In the genomic region with DNA sequence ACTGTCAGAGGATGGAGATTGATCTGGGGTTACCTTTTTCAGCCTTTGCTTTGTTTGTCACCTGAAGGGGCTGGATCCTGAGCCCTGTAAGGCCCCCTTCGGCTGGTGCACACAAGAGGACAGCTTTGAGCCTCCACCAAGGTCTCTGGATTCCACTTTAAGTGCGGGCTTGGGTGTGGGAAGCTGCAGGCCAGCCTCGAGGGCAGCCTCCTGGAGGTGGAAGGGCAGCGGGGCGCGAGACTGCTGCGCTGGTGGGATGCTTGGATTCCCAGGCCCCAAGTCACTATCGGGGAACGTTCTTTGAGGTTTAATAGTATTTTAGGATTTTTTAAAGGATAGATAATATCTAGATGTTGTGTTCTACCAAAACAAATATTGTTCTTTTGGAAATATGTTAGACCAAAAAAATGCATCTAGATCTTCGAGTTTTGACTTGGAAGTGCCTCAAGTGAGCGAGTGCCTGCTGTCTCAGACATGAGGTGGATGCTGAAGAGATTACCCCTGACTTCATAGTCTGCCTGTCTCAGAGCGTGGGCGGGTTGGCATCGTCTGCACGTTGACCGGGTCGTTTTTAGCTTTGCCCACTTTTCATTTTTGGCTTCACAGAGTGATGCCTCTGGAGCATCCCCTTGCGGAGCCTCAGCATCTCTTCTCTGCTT, we compare ENCODE assay signal across 27 cellular contexts.
A peak's percentile ranks its signal among the peaks of the same experiment; 100 is the strongest.
DNase-seq lines count a peak whose midpoint lies in the region; ATAC-seq and TF ChIP-seq lines count a peak whose summit lies in the region.
"Had no signal": no experiment of that assay in that cellular context is flagged by ENCODE, and none has a peak within 500 bp of the region (broad histone marks: within the 10 kb centered on the region; RNA-seq: fewer than 3 reads in every experiment).

No MANE protein-coding gene starts in this region.

- H2BK120ac ChIP-seq in neuronal stem cell (ENCODE audit: low read depth, low read length), result no peak overlapping the region

- H3K27ac Mint-ChIP-seq in WTC11, result no peak overlapping the region
- H3K27ac Mint-ChIP-seq: activated CD4-positive, alpha-beta T cell treated with anti-CD3 and anti-CD28 coated beads for 36 hours; effector memory CD8-positive, alpha-beta T cell; nephron progenitor cell; progenitor cell of endocrine pancreas; stimulated activated effector memory CD8-positive, alpha-beta T cell treated with anti-CD3 and anti-CD28 coated beads, Interleukin-12 subunit alpha, Interleukin-12 subunit beta, amount 100 ng/mL, for 72 hours had no signal

- DNase-seq in right atrium auricular region (ENCODE audit: low spot score) (no peak), Right ventricle myocardium inferior (ENCODE audit: missing footprints) (no peak), fibroblast of gingiva (ENCODE audit: low read depth) (peak; percentile 30), neuronal stem cell (ENCODE audit: low spot score) (no peak), tibial nerve (ENCODE audit: low spot score in 2 of 2) (no peak), WTC11 (ENCODE audit: low spot score) (no peak)
- DNase-seq: activated CD4-positive, alpha-beta T cell treated with anti-CD3 and anti-CD28 coated beads for 36 hours; activated CD8-positive, alpha-beta memory T cell treated with anti-CD3 and anti-CD28 coated beads for 24 hours; activated naive CD4-positive, alpha-beta T cell treated with Interleukin-2 at 50 U/mL for 16 hours; activated T-cell treated with anti-CD3 and anti-CD28 coated beads, Interleukin-2, amount 50 U/mL, for 4 hours; effector memory CD8-positive, alpha-beta T cell; Kasumi-1; NCI-H1048; NCI-H2029; NCI-H226; NCI-H774; nephron progenitor cell; SHP77; stimulated activated CD4-positive, alpha-beta T cell treated with anti-CD3 and anti-CD28 coated beads, Interleukin-1b, Interleukin-23, amount 100 ng/mL, for 48 hours; SW 1271 had no signal

- H3K9me3 ChIP-seq in right atrium auricular region (no peaks in the 10 kb centered on the region), neuronal stem cell (replicated peaks in 1 of 2; ENCODE audit: control insufficient read depth in 2 of 2, insufficient read depth in 1 of 2, low read depth in 1 of 2, low read length in 2 of 2) (peaks cover 0 to 2% of the 10 kb centered on the region in 2 donors), tibial nerve (no peaks in the 10 kb centered on the region)
- H3K9me3 ChIP-seq: heart left ventricle, thoracic aorta had no signal

- H4K91ac ChIP-seq in neuronal stem cell (ENCODE audit: low read depth, low read length, poor library complexity), result no peak overlapping the region

- no CpG with 5 or more reads among the region's 18 CpGs for WGBS in neuronal stem cell (ENCODE audit: extremely low coverage in 2 of 2, insufficient read length in 2 of 2, insufficient replicate concordance in 1 of 2), 2 donors
- 60 to 61% methylated on average over 18 of the region's 18 CpGs for WGBS in tibial nerve, 2 donors

- H4K8ac ChIP-seq in neuronal stem cell (ENCODE audit: low read depth, low read length), result no peak overlapping the region

- H2BK12ac ChIP-seq in neuronal stem cell (ENCODE audit: low read length), result no peak overlapping the region

- no peak overlapping the region for H2BK5ac ChIP-seq in neuronal stem cell (ENCODE audit: low read length)

- ATAC-seq in Right ventricle myocardium inferior, result no peak
- no peak for ATAC-seq in WTC11
- ATAC-seq in GM21447 (IDR thresholded peaks at IDR 0.05; ENCODE audit: unreplicated experiment), result no peak
- ATAC-seq in GM21360 (IDR thresholded peaks at IDR 0.05; ENCODE audit: unreplicated experiment), result no peak
- ATAC-seq: activated CD4-positive, alpha-beta T cell treated with anti-CD3 and anti-CD28 coated beads for 36 hours; activated T-cell treated with anti-CD3 and anti-CD28 coated beads, Interleukin-2, amount 50 U/mL, for 4 hours; effector memory CD8-positive, alpha-beta T cell; stimulated activated effector memory CD8-positive, alpha-beta T cell treated with anti-CD3 and anti-CD28 coated beads, Interleukin-12 subunit alpha, Interleukin-12 subunit beta, amount 100 ng/mL, for 72 hours had no signal

- H3K9me3 Mint-ChIP-seq in WTC11, result peaks cover 10% of the 10 kb centered on the region

- H3K23ac ChIP-seq in neuronal stem cell (ENCODE audit: low read depth, low read length, poor library complexity), result peak overlapping the region; percentile 35

- H2AFZ ChIP-seq in neuronal stem cell (ENCODE audit: low read length), result no peak overlapping the region

- H3K36me3 ChIP-seq in right atrium auricular region, result no peaks in the 10 kb centered on the region
- no peaks in the 10 kb centered on the region for H3K36me3 ChIP-seq in neuronal stem cell (replicated peaks in 1 of 2; ENCODE audit: control insufficient read depth in 2 of 2, insufficient read depth in 2 of 2, low read length in 2 of 2)
- no peaks in the 10 kb centered on the region for H3K36me3 ChIP-seq in tibial nerve
- H3K36me3 ChIP-seq: heart left ventricle, thoracic aorta had no signal

- H3K27ac ChIP-seq in right atrium auricular region (peak overlapping the region; percentile 60 to 68), neuronal stem cell (replicated peaks; ENCODE audit: low read length) (no peak overlapping the region), tibial nerve (peak overlapping the region in 2 of 4 donors; percentile 73 to 84)

- POLR2A ChIA-PET in WTC11 (lab: Charles Lee), result interaction anchor here (0.7 kb wide), 1 partner anchor 58 kb away, joined by 3 read pairs; no protein-coding TSS in a partner anchor

- H3K36me3 Mint-ChIP-seq in WTC11, result peaks cover 5% of the 10 kb centered on the region
- H3K36me3 Mint-ChIP-seq: stimulated activated effector memory CD8-positive, alpha-beta T cell treated with anti-CD3 and anti-CD28 coated beads, Interleukin-12 subunit alpha, Interleukin-12 subunit beta, amount 100 ng/mL, for 72 hours had no signal

- H2BK15ac ChIP-seq in neuronal stem cell (ENCODE audit: low read length), result no peak overlapping the region

- peaks cover 0 to 43% of the 10 kb centered on the region in 2 donors for H3K4me1 ChIP-seq in right atrium auricular region
- peaks cover 9 to 17% of the 10 kb centered on the region in 2 donors for H3K4me1 ChIP-seq in neuronal stem cell (ENCODE audit: control insufficient read depth in 2 of 2, insufficient read depth in 1 of 2, low read depth in 1 of 2, low read length in 2 of 2)
- peaks cover 0 to 56% (median 9%) of the 10 kb centered on the region in 4 donors for H3K4me1 ChIP-seq in tibial nerve

- no peaks in the 10 kb centered on the region for H3K27me3 ChIP-seq in right atrium auricular region
- H3K27me3 ChIP-seq in neuronal stem cell (ENCODE audit: control insufficient read depth in 3 of 3, insufficient read depth in 3 of 3, low read depth in 1 of 3, low read length in 3 of 3), result no peaks in the 10 kb centered on the region
- no peaks in the 10 kb centered on the region for H3K27me3 ChIP-seq in tibial nerve
- H3K27me3 ChIP-seq: heart left ventricle had no signal

- no peak overlapping the region for H3K14ac ChIP-seq in neuronal stem cell (ENCODE audit: low read length)

- no peak overlapping the region for H3K9ac ChIP-seq in neuronal stem cell (ENCODE audit: low read depth, low read length, poor library complexity)

- TF ChIP-seq EP300 in tibial nerve (IDR thresholded peaks at IDR 0.05), result no peak

- TF ChIP-seq CTCF in right atrium auricular region (IDR thresholded peaks at IDR 0.05), result no peak
- no peak for TF ChIP-seq CTCF in tibial nerve (IDR thresholded peaks at IDR 0.05)
- no peak for TF ChIP-seq CTCF in WTC11 (IDR thresholded peaks at IDR 0.05)

- no peak overlapping the region for H3K18ac ChIP-seq in neuronal stem cell (ENCODE audit: low read length)

- H3K4me1 Mint-ChIP-seq in WTC11, result peaks cover 52% of the 10 kb centered on the region
- H3K4me1 Mint-ChIP-seq: activated CD4-positive, alpha-beta T cell treated with anti-CD3 and anti-CD28 coated beads for 36 hours had no signal

- H3K27me3 Mint-ChIP-seq in WTC11 (ENCODE audit: low read depth), result no peaks in the 10 kb centered on the region
- H3K27me3 Mint-ChIP-seq: progenitor cell of endocrine pancreas had no signal

- no peak overlapping the region for H3K4me3 Mint-ChIP-seq in WTC11
- H3K4me3 Mint-ChIP-seq: activated CD4-positive, alpha-beta T cell treated with anti-CD3 and anti-CD28 coated beads for 36 hours; activated T-cell treated with anti-CD3 and anti-CD28 coated beads, Interleukin-2, amount 50 U/mL, for 4 hours; effector memory CD8-positive, alpha-beta T cell; nephron progenitor cell; stimulated activated effector memory CD8-positive, alpha-beta T cell treated with anti-CD3 and anti-CD28 coated beads, Interleukin-12 subunit alpha, Interleukin-12 subunit beta, amount 100 ng/mL, for 72 hours had no signal

- H3K4me3 ChIP-seq in right atrium auricular region (no peak overlapping the region), neuronal stem cell (ENCODE audit: low read length in 2 of 2) (no peak overlapping the region), tibial nerve (no peak overlapping the region)
- H3K4me3 ChIP-seq: heart left ventricle, skin epidermis, thoracic aorta had no signal

- intact Hi-C loops in Right ventricle myocardium inferior (cut with DNase I), result no loop called here

- H3K79me1 ChIP-seq in neuronal stem cell (ENCODE audit: low read depth, low read length), result peaks cover 10% of the 10 kb centered on the region

- no peak overlapping the region for H3K4ac ChIP-seq in neuronal stem cell (ENCODE audit: low read length)

- no peak overlapping the region for H2AK5ac ChIP-seq in neuronal stem cell (ENCODE audit: low read depth, low read length)

- CTCF ChIA-PET in WTC11 (lab: Charles Lee), result no interaction called here

- no peak for TF ChIP-seq POLR2A in tibial nerve (IDR thresholded peaks at IDR 0.05)

- H3K4me2 ChIP-seq in neuronal stem cell (ENCODE audit: insufficient read depth, low read length, poor library complexity, severe bottlenecking), result no peak overlapping the region

TF ChIP-seq in WTC11, 78 proteins besides CTCF, POLR2A, EP300 and RAD21 (continues in another document):
- TF ChIP-seq, protein P1, sequence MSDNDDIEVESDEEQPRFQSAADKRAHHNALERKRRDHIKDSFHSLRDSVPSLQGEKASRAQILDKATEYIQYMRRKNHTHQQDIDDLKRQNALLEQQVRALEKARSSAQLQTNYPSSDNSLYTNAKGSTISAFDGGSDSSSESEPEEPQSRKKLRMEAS (CRISPR knock-in tag; IDR thresholded peaks at IDR 0.05), result no peak
- TF ChIP-seq NFYB (CRISPR knock-in tag; conservative IDR thresholded peaks at IDR 0.05; ENCODE audit: low read depth) (no peak), EMX1 (CRISPR knock-in tag; IDR thresholded peaks at IDR 0.05) (no peak), GRHL2 (CRISPR knock-in tag; IDR thresholded peaks at IDR 0.05; ENCODE audit: insufficient replicate concordance, severe bottlenecking) (no peak)
- TF ChIP-seq, protein P2, sequence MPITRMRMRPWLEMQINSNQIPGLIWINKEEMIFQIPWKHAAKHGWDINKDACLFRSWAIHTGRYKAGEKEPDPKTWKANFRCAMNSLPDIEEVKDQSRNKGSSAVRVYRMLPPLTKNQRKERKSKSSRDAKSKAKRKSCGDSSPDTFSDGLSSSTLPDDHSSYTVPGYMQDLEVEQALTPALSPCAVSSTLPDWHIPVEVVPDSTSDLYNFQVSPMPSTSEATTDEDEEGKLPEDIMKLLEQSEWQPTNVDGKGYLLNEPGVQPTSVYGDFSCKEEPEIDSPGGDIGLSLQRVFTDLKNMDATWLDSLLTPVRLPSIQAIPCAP (CRISPR knock-in tag; IDR thresholded peaks at IDR 0.05), result no peak
